ENCODE assay signal across 10 cellular contexts in genomic region chr2:128319773-128320608, GRCh38. TPM values are rescaled to one million over a fixed set of nuclear protein-coding genes. Genes with fewer than 3 reads are reported as not detected.
A peak's percentile ranks its signal among the peaks of the same experiment; 100 is the strongest.
DNase-seq lines count a peak whose midpoint lies in the region; TF ChIP-seq lines count a peak whose summit lies in the region.
"Had no signal": no experiment of that assay in that cellular context is flagged by ENCODE, and none has a peak within 500 bp of the region (broad histone marks: within the 10 kb centered on the region; RNA-seq: fewer than 3 reads in every experiment).

No MANE protein-coding gene starts in this region.

- peak; percentile 15 for DNase-seq in activated CD4-positive, alpha-beta memory T cell treated with anti-CD3 and anti-CD28 coated beads, Interleukin-2, amount 10 ng/mL, durations not matched to agents 7 days and 5 days
- no peak for DNase-seq in activated CD4-positive, alpha-beta memory T cell treated with anti-CD3 and anti-CD28 coated beads for 36 hours
- DNase-seq in NT2/D1 (ENCODE audit: low read depth, low spot score), result no peak
- no peak for DNase-seq in hepatocyte (ENCODE audit: low spot score)
- DNase-seq in spleen, result peak; percentile 85
- no peak for DNase-seq in NOMO-1 (lab: John Stamatoyannopoulos, UW; ENCODE audit: unreplicated experiment in 2 of 2)
- DNase-seq in anterior cingulate cortex (lab: John Stamatoyannopoulos, UW), result no peak
- DNase-seq in activated naive CD4-positive, alpha-beta T cell treated with anti-CD3 and anti-CD28 coated beads, Interleukin-2, amount 50 U/mL, for 16 hours, result no peak
- DNase-seq: Kasumi-1, SW 1271 had no signal

- H3K4me1 ChIP-seq in NT2/D1 (ENCODE audit: insufficient read depth, insufficient read length), result peaks cover 50% of the 10 kb centered on the region
- peaks cover 28% of the 10 kb centered on the region for H3K4me1 ChIP-seq in hepatocyte (ENCODE audit: insufficient read depth)
- peaks cover 27 to 70% (median 59%) of the 10 kb centered on the region in 6 donors for H3K4me1 ChIP-seq in spleen

- no peak for TF ChIP-seq CTCF in hepatocyte (IDR thresholded peaks at IDR 0.05; ENCODE audit: poor library complexity)
- TF ChIP-seq CTCF in spleen (IDR thresholded peaks at IDR 0.05 in 8 of 11, conservative IDR thresholded peaks at IDR 0.05 in 3 of 11), result no peak

- intact Hi-C loops in activated CD4-positive, alpha-beta memory T cell treated with anti-CD3 and anti-CD28 coated beads for 36 hours (cut with micrococcal nuclease), result loop anchor here (5.0 to 10.0 kb wide), 6 partner anchors 143 to 1525 kb away; partner anchors contain the start of genes SAP130 and UGGT1
- intact Hi-C loops in spleen (cut with DNase I; ENCODE audit: low total_unique reads), result loop anchor here (10.0 kb wide), 3 partner anchors 215 to 1525 kb away; no protein-coding TSS in a partner anchor

- H3K27me3 ChIP-seq in NT2/D1 (ENCODE audit: insufficient read depth, insufficient read length) (peaks cover 15% of the 10 kb centered on the region), hepatocyte (no peaks in the 10 kb centered on the region), spleen (replicated peaks in 1 of 7) (peaks cover 0 to 29% (median 0%) of the 10 kb centered on the region in 7 donors)

- no peak for TF ChIP-seq POLR2A in spleen (IDR thresholded peaks at IDR 0.05)

- peaks cover 16% of the 10 kb centered on the region for H3K27me3 Mint-ChIP-seq in activated CD4-positive, alpha-beta memory T cell treated with anti-CD3 and anti-CD28 coated beads, Interleukin-2, amount 10 ng/mL, durations not matched to agents 7 days and 5 days
- no peaks in the 10 kb centered on the region for H3K27me3 Mint-ChIP-seq in activated CD4-positive, alpha-beta memory T cell treated with anti-CD3 and anti-CD28 coated beads for 36 hours

- no peaks in the 10 kb centered on the region for H3K9me2 ChIP-seq in hepatocyte (replicated peaks; ENCODE audit: insufficient read depth)

- POLR2A ChIA-PET in activated CD4-positive, alpha-beta memory T cell treated with anti-CD3 and anti-CD28 coated beads, Interleukin-2, amount 10 ng/mL, durations not matched to agents 7 days and 5 days (lab: Charles Lee), result no interaction called here
- POLR2A ChIA-PET in activated CD4-positive, alpha-beta memory T cell treated with anti-CD3 and anti-CD28 coated beads for 36 hours (lab: Charles Lee), result no interaction called here

- H3K79me2 ChIP-seq in hepatocyte, result peaks cover 29% of the 10 kb centered on the region

- H3K27ac Mint-ChIP-seq in activated CD4-positive, alpha-beta memory T cell treated with anti-CD3 and anti-CD28 coated beads, Interleukin-2, amount 10 ng/mL, durations not matched to agents 7 days and 5 days, result no peak overlapping the region
- no peak overlapping the region for H3K27ac Mint-ChIP-seq in activated CD4-positive, alpha-beta memory T cell treated with anti-CD3 and anti-CD28 coated beads for 36 hours

- CTCF ChIA-PET in activated CD4-positive, alpha-beta memory T cell treated with anti-CD3 and anti-CD28 coated beads, Interleukin-2, amount 10 ng/mL, durations not matched to agents 7 days and 5 days (lab: Charles Lee), result interaction anchor here (1.7 kb wide), 1 partner anchor 12 kb away, joined by 3 read pairs; no protein-coding TSS in a partner anchor
- CTCF ChIA-PET in activated CD4-positive, alpha-beta memory T cell treated with anti-CD3 and anti-CD28 coated beads for 36 hours (lab: Charles Lee), result no interaction called here

- peak overlapping the region; percentile 98 for H3K4me2 ChIP-seq in hepatocyte

- H3K9me3 Mint-ChIP-seq in activated CD4-positive, alpha-beta memory T cell treated with anti-CD3 and anti-CD28 coated beads, Interleukin-2, amount 10 ng/mL, durations not matched to agents 7 days and 5 days, result no peaks in the 10 kb centered on the region
- no peaks in the 10 kb centered on the region for H3K9me3 Mint-ChIP-seq in activated CD4-positive, alpha-beta memory T cell treated with anti-CD3 and anti-CD28 coated beads for 36 hours

- no peaks in the 10 kb centered on the region for H3K36me3 Mint-ChIP-seq in activated CD4-positive, alpha-beta memory T cell treated with anti-CD3 and anti-CD28 coated beads, Interleukin-2, amount 10 ng/mL, durations not matched to agents 7 days and 5 days (ENCODE audit: low read depth)
- H3K36me3 Mint-ChIP-seq in activated CD4-positive, alpha-beta memory T cell treated with anti-CD3 and anti-CD28 coated beads for 36 hours, result no peaks in the 10 kb centered on the region

- H4K20me1 ChIP-seq in hepatocyte (ENCODE audit: insufficient read depth, poor library complexity, severe bottlenecking), result peaks cover 29% of the 10 kb centered on the region

- H3K27ac ChIP-seq in hepatocyte, result no peak overlapping the region
- H3K27ac ChIP-seq in spleen, result peak overlapping the region in 6 of 8 donors; percentile 44 to 88 (median 85)

- H3K4me3 Mint-ChIP-seq in activated CD4-positive, alpha-beta memory T cell treated with anti-CD3 and anti-CD28 coated beads, Interleukin-2, amount 10 ng/mL, durations not matched to agents 7 days and 5 days, result no peak overlapping the region
- no peak overlapping the region for H3K4me3 Mint-ChIP-seq in activated CD4-positive, alpha-beta memory T cell treated with anti-CD3 and anti-CD28 coated beads for 36 hours

- no peak overlapping the region for H2AFZ ChIP-seq in hepatocyte

- peak overlapping the region; percentile 87 for H3K9ac ChIP-seq in NT2/D1 (ENCODE audit: insufficient read length, low read depth)

- no peak overlapping the region for H3K4me3 ChIP-seq in NT2/D1 (ENCODE audit: insufficient read length, low read depth)
- H3K4me3 ChIP-seq in hepatocyte, result no peak overlapping the region
- peak overlapping the region in 5 of 8 donors; percentile 72 to 94 (median 84) for H3K4me3 ChIP-seq in spleen

- H3K36me3 ChIP-seq in NT2/D1 (ENCODE audit: insufficient read depth, insufficient read length, low read length), result peaks cover 27% of the 10 kb centered on the region
- H3K36me3 ChIP-seq in hepatocyte (replicated peaks; ENCODE audit: insufficient read depth, low read depth), result no peaks in the 10 kb centered on the region
- H3K36me3 ChIP-seq in spleen, result peaks cover 0 to 11% (median 0%) of the 10 kb centered on the region in 6 donors

- H3K4me1 Mint-ChIP-seq in activated CD4-positive, alpha-beta memory T cell treated with anti-CD3 and anti-CD28 coated beads, Interleukin-2, amount 10 ng/mL, durations not matched to agents 7 days and 5 days, result peaks cover 17% of the 10 kb centered on the region
- peaks cover 23% of the 10 kb centered on the region for H3K4me1 Mint-ChIP-seq in activated CD4-positive, alpha-beta memory T cell treated with anti-CD3 and anti-CD28 coated beads for 36 hours (ENCODE audit: low read depth)

- H3K9me3 ChIP-seq in NT2/D1 (ENCODE audit: insufficient read depth, low read length) (no peaks in the 10 kb centered on the region), hepatocyte (ENCODE audit: low read depth) (no peaks in the 10 kb centered on the region), spleen (no peaks in the 10 kb centered on the region)

- 86% methylated on average over 23 of the region's 31 CpGs for WGBS in hepatocyte (ENCODE audit: low lambda C conversion rate, missing lambda C conversion rate)
- WGBS in spleen, 5 donors, result 72 to 83% (median 79%) methylated on average over 18 to 31 of the region's 31 CpGs

RNA-seq across cellular contexts. Expression of gene HS6ST1, which starts 1.3 kb away (rescaled TPM):
- total RNA-seq in activated CD4-positive, alpha-beta memory T cell treated with anti-CD3 and anti-CD28 coated beads, Interleukin-2, amount 10 ng/mL, durations not matched to agents 7 days and 5 days, result 1 to 10 TPM; 6.2 to 6.8 TPM
- total RNA-seq in activated CD4-positive, alpha-beta memory T cell treated with anti-CD3 and anti-CD28 coated beads for 36 hours, result 1 to 10 TPM; 9.1 to 9.6 TPM
- total RNA-seq in hepatocyte (35.7 and 48.3 TPM in 2 replicates), spleen (10 to 100 TPM; 52.2 to 99.5 (median 66.7) TPM)
- polyA plus RNA-seq in hepatocyte (34.9 and 46.7 TPM in 2 replicates), spleen (10 to 100 TPM in 1 of 3 donors, 1 to 10 TPM in 2; 7.2 to 24.7 (median 9.2) TPM)

Comparison
In these comparisons a context has a peak if more than half of its experiments do, and no peak if none do; other contexts are left out.
1. DNase-seq: peak in activated CD4-positive, alpha-beta memory T cell treated with anti-CD3 and anti-CD28 coated beads, Interleukin-2, amount 10 ng/mL, durations not matched to agents 7 days and 5 days (single experiment) and spleen (single experiment); none in activated CD4-positive, alpha-beta memory T cell treated with anti-CD3 and anti-CD28 coated beads for 36 hours (single experiment), NT2/D1 (single experiment), hepatocyte (single experiment), NOMO-1 (0 of 2), anterior cingulate cortex (0 of 58) and activated naive CD4-positive, alpha-beta T cell treated with anti-CD3 and anti-CD28 coated beads, Interleukin-2, amount 50 U/mL, for 16 hours (single experiment).
2. H3K4me3 ChIP-seq: peak in spleen (5 of 8); none in NT2/D1 (single experiment) and hepatocyte (single experiment).